In genomic region chr22:49995413-49996191, GRCh38 we compare ENCODE assay signal across 32 cellular contexts. TPM values are rescaled to one million over a fixed set of nuclear protein-coding genes. Genes with fewer than 3 reads are reported as not detected.
DNase-seq lines count a peak whose midpoint lies in the region; ATAC-seq and TF ChIP-seq lines count a peak whose summit lies in the region.
"Had no signal": no experiment of that assay in that cellular context is flagged by ENCODE, and none has a peak within 500 bp of the region (broad histone marks: within the 10 kb centered on the region; RNA-seq: fewer than 3 reads in every experiment).

No MANE protein-coding gene starts in this region.

- H3K27ac Mint-ChIP-seq in T-helper 17 cell, result peak overlapping the region; percentile 24
- H3K27ac Mint-ChIP-seq: activated B cell treated with CpG ODN at 0.5 μM for 24 hours; activated CD4-positive, alpha-beta memory T cell treated with anti-CD3 and anti-CD28 coated beads, Interleukin-2, amount 10 ng/mL, durations not matched to agents 7 days and 5 days; activated naive CD4-positive, alpha-beta T cell treated with anti-CD3 and anti-CD28 coated beads, Interleukin-2, amount 50 U/mL, for 24 hours; CD4-positive, CD25-positive, alpha-beta regulatory T cell; IgD-negative memory B cell; immature natural killer cell; memory B cell; neural progenitor cell; progenitor cell of endocrine pancreas had no signal

- H3K27ac ChIP-seq in tibial artery, result no peak overlapping the region
- H3K27ac ChIP-seq: breast epithelium, coronary artery, epithelial cell of prostate, neural progenitor cell, SJCRH30 had no signal

- no peak for ATAC-seq in activated CD4-positive, CD25-positive, alpha-beta regulatory T cell treated with anti-CD3 and anti-CD28 coated beads, Interleukin-2, amount 50 U/mL, for 24 hours
- ATAC-seq in T-helper 17 cell, result no peak
- no peak for ATAC-seq in omental fat pad (ENCODE audit: low FRiP score)
- ATAC-seq in GM21526 (IDR thresholded peaks at IDR 0.05; ENCODE audit: low FRiP score, unreplicated experiment), result no peak

- no peak overlapping the region for H3K4me3 ChIP-seq in tibial artery
- H3K4me3 ChIP-seq: breast epithelium, coronary artery, neural progenitor cell, SJCRH30 had no signal

- H3K4me1 ChIP-seq in tibial artery, result peaks cover 0 to 12% (median 0%) of the 10 kb centered on the region in 4 donors
- H3K4me1 ChIP-seq: breast epithelium, neural progenitor cell, SJCRH30 had no signal

- H3K36me3 Mint-ChIP-seq in T-helper 17 cell (ENCODE audit: low read depth), result no peaks in the 10 kb centered on the region
- H3K36me3 Mint-ChIP-seq: CD4-positive, CD25-positive, alpha-beta regulatory T cell; neural progenitor cell had no signal

- H3K27me3 Mint-ChIP-seq in T-helper 17 cell, result no peaks in the 10 kb centered on the region
- H3K27me3 Mint-ChIP-seq: activated B cell treated with CpG ODN at 0.5 μM for 24 hours; activated naive CD4-positive, alpha-beta T cell treated with anti-CD3 and anti-CD28 coated beads, Interleukin-2, amount 50 U/mL, for 24 hours had no signal

- no peaks in the 10 kb centered on the region for H3K9me3 ChIP-seq in T-helper 17 cell (ENCODE audit: control insufficient read depth, low read length, poor library complexity, severe bottlenecking)
- H3K9me3 ChIP-seq in tibial artery, result peaks cover 0 to 13% (median 10%) of the 10 kb centered on the region in 3 donors

- intact Hi-C loops in tibial artery (cut with DNase I; ENCODE audit: low total_unique reads), result no loop called here

- peak; percentile 28 for DNase-seq in activated CD4-positive, CD25-positive, alpha-beta regulatory T cell treated with anti-CD3 and anti-CD28 coated beads, Interleukin-2, amount 50 U/mL, for 72 hours
- DNase-seq in T-helper 17 cell (peak in 1 of 3 donors; percentile 6), omental fat pad (ENCODE audit: low spot score) (peak; percentile 16), tibial artery (peak; percentile 10 to 60), DMS79 (lab: John Stamatoyannopoulos, UW) (no peak), HuH-7 (ENCODE audit: low spot score) (no peak)
- DNase-seq: activated B cell treated with CpG ODN at 0.5 μM for 24 hours; activated CD4-positive, alpha-beta memory T cell treated with anti-CD3 and anti-CD28 coated beads, Interleukin-2, amount 10 ng/mL, durations not matched to agents 7 days and 5 days; activated CD8-positive, alpha-beta memory T cell treated with anti-CD3 and anti-CD28 coated beads, Interleukin-2, amount 50 U/mL, for 4 hours; CD4-positive, CD25-positive, alpha-beta regulatory T cell; effector memory CD4-positive, alpha-beta T cell; hypothalamus; immature natural killer cell; MV-4-11; NCI-H1436; NCI-H345; SJCRH30; stimulated activated CD4-positive, alpha-beta T cell treated with anti-CD3 and anti-CD28 coated beads, Interleukin-4, amount 100 ng/mL, for 1 hour had no signal

- no peak overlapping the region for H3K4me3 Mint-ChIP-seq in T-helper 17 cell
- H3K4me3 Mint-ChIP-seq: activated B cell treated with CpG ODN at 0.5 μM for 24 hours; activated CD4-positive, alpha-beta memory T cell treated with anti-CD3 and anti-CD28 coated beads, Interleukin-2, amount 10 ng/mL, durations not matched to agents 7 days and 5 days; activated naive CD4-positive, alpha-beta T cell treated with anti-CD3 and anti-CD28 coated beads, Interleukin-2, amount 50 U/mL, for 24 hours; CD4-positive, CD25-positive, alpha-beta regulatory T cell; IgD-negative memory B cell; immature natural killer cell; memory B cell had no signal

- TF ChIP-seq CTCF in omental fat pad (IDR thresholded peaks at IDR 0.05) (no peak), tibial artery (IDR thresholded peaks at IDR 0.05) (no peak)

- H3K36me3 ChIP-seq in tibial artery, result no peaks in the 10 kb centered on the region
- H3K36me3 ChIP-seq: breast epithelium, neural progenitor cell, SJCRH30 had no signal

- peaks cover 0 to 49% of the 10 kb centered on the region in 2 donors for H3K27me3 ChIP-seq in tibial artery
- H3K27me3 ChIP-seq: SJCRH30 had no signal

- H3K4me1 Mint-ChIP-seq in T-helper 17 cell, result peaks cover 3% of the 10 kb centered on the region

RNA-seq across cellular contexts. Expression of gene IL17REL, which starts 17.0 kb away (rescaled TPM):
- not detected for total RNA-seq in T-helper 17 cell
- not detected for total RNA-seq in omental fat pad
- total RNA-seq: A172; activated CD4-positive, alpha-beta memory T cell treated with anti-CD3 and anti-CD28 coated beads, Interleukin-2, amount 10 ng/mL, durations not matched to agents 7 days and 5 days; breast epithelium; glomerular endothelial cell; SJCRH30; subcutaneous adipose tissue; ureter had no signal

RNA-seq across cellular contexts. Expression of gene PIM3, which starts 35.0 kb away (rescaled TPM):
- total RNA-seq in T-helper 17 cell (100 to 1,000 TPM; 227 to 241 TPM), omental fat pad (100 to 1,000 TPM in 2 of 4 donors, 10 to 100 TPM in 2; 92.2 to 174 (median 114) TPM)

Comparison
In these comparisons a context has a peak if more than half of its experiments do, and no peak if none do; other contexts are left out.
1. DNase-seq: peak in activated CD4-positive, CD25-positive, alpha-beta regulatory T cell treated with anti-CD3 and anti-CD28 coated beads, Interleukin-2, amount 50 U/mL, for 72 hours (single experiment), omental fat pad (single experiment) and tibial artery (2 of 2); none in DMS79 (single experiment) and HuH-7 (single experiment).